ENCODE assay signal across 25 cellular contexts in genomic region chr1:208513799-208514198, GRCh38.
"Had no signal": no experiment of that assay in that cellular context is flagged by ENCODE, and none has a peak within 500 bp of the region (broad histone marks: within the 10 kb centered on the region; RNA-seq: fewer than 3 reads in every experiment).

No MANE protein-coding gene starts in this region.

- H3K9me3 ChIP-seq: right lobe of liver, tibial artery had no signal

- H3K27me3 Mint-ChIP-seq: activated naive CD8-positive, alpha-beta T cell treated with anti-CD3 and anti-CD28 coated beads, Interleukin-2, amount 10 ng/mL, durations not matched to agents 7 days and 5 days; stimulated activated naive CD8-positive, alpha-beta T cell treated with anti-CD3 and anti-CD28 coated beads, Interleukin-15, amount 100 ng/mL, for 72 hours had no signal

- H3K4me3 ChIP-seq: right lobe of liver, tibial artery had no signal

- H3K27ac Mint-ChIP-seq: activated CD4-positive, alpha-beta memory T cell treated with anti-CD3 and anti-CD28 coated beads for 36 hours; activated naive CD4-positive, alpha-beta T cell treated with anti-CD3 and anti-CD28 coated beads for 36 hours; activated naive CD8-positive, alpha-beta T cell treated with anti-CD3 and anti-CD28 coated beads, Interleukin-2, amount 10 ng/mL, durations not matched to agents 7 days and 5 days; activated T-cell treated with anti-CD3 and anti-CD28 coated beads, Interleukin-2, amount 50 U/mL, for 72 hours; memory B cell; nephron progenitor cell; stimulated activated effector memory CD8-positive, alpha-beta T cell treated with anti-CD3 and anti-CD28 coated beads, Interleukin-12 subunit alpha, Interleukin-12 subunit beta, amount 100 ng/mL, for 72 hours; stimulated activated naive CD8-positive, alpha-beta T cell treated with anti-CD3 and anti-CD28 coated beads, Interleukin-15, amount 100 ng/mL, for 72 hours; WTC11 had no signal

- H3K4me1 ChIP-seq: parathyroid adenoma, right lobe of liver, tibial artery had no signal

- H3K36me3 Mint-ChIP-seq: activated CD4-positive, alpha-beta memory T cell treated with anti-CD3 and anti-CD28 coated beads for 36 hours; activated naive CD8-positive, alpha-beta T cell treated with anti-CD3 and anti-CD28 coated beads, Interleukin-2, amount 10 ng/mL, durations not matched to agents 7 days and 5 days; memory B cell; stimulated activated effector memory CD8-positive, alpha-beta T cell treated with anti-CD3 and anti-CD28 coated beads, Interleukin-12 subunit alpha, Interleukin-12 subunit beta, amount 100 ng/mL, for 72 hours had no signal

- DNase-seq: activated CD4-positive, alpha-beta memory T cell treated with anti-CD3 and anti-CD28 coated beads for 36 hours; activated CD4-positive, alpha-beta T cell treated with anti-CD3 and anti-CD28 coated beads for 4 hours; activated effector memory CD4-positive, alpha-beta T cell treated with Interleukin-2 at 50 U/mL for 16 hours; activated naive CD4-positive, alpha-beta T cell treated with anti-CD3 and anti-CD28 coated beads for 36 hours; activated naive CD8-positive, alpha-beta T cell treated with anti-CD3 and anti-CD28 coated beads, Interleukin-2, amount 10 ng/mL, durations not matched to agents 7 days and 5 days; activated T-cell treated with anti-CD3 and anti-CD28 coated beads, Interleukin-2, amount 50 U/mL, for 72 hours; central memory CD4-positive, alpha-beta T cell; dermis blood vessel endothelial cell; effector CD8-positive, alpha-beta T cell; erythroblast; glutamatergic neuron; hippocampal formation; left colon; nephron progenitor cell; right lobe of liver; small intestine; stimulated activated CD4-positive, alpha-beta T cell treated with anti-CD3 and anti-CD28 coated beads, Interleukin-2, amount 100 ng/mL, for 24 hours; stimulated activated naive CD8-positive, alpha-beta T cell treated with anti-CD3 and anti-CD28 coated beads, Interleukin-15, amount 100 ng/mL, for 72 hours; T-helper 1 cell; T-helper 9 cell; tibial artery had no signal

- H3K4me1 Mint-ChIP-seq: activated naive CD8-positive, alpha-beta T cell treated with anti-CD3 and anti-CD28 coated beads, Interleukin-2, amount 10 ng/mL, durations not matched to agents 7 days and 5 days; memory B cell; stimulated activated effector memory CD8-positive, alpha-beta T cell treated with anti-CD3 and anti-CD28 coated beads, Interleukin-12 subunit alpha, Interleukin-12 subunit beta, amount 100 ng/mL, for 72 hours; stimulated activated naive CD8-positive, alpha-beta T cell treated with anti-CD3 and anti-CD28 coated beads, Interleukin-15, amount 100 ng/mL, for 72 hours; WTC11 had no signal

- H3K27me3 ChIP-seq: right lobe of liver, tibial artery had no signal

- ATAC-seq: activated T-cell treated with anti-CD3 and anti-CD28 coated beads, Interleukin-2, amount 50 U/mL, for 72 hours; left colon; right lobe of liver; stimulated activated effector memory CD8-positive, alpha-beta T cell treated with anti-CD3 and anti-CD28 coated beads, Interleukin-12 subunit alpha, Interleukin-12 subunit beta, amount 100 ng/mL, for 72 hours; stimulated activated naive CD8-positive, alpha-beta T cell treated with anti-CD3 and anti-CD28 coated beads, Interleukin-15, amount 100 ng/mL, for 72 hours; WTC11 had no signal

- H3K9me3 Mint-ChIP-seq: activated T-cell treated with anti-CD3 and anti-CD28 coated beads, Interleukin-2, amount 50 U/mL, for 72 hours had no signal

- H3K27ac ChIP-seq: parathyroid adenoma, right lobe of liver, tibial artery had no signal

- H3K4me3 Mint-ChIP-seq: activated CD4-positive, alpha-beta memory T cell treated with anti-CD3 and anti-CD28 coated beads for 36 hours; activated naive CD4-positive, alpha-beta T cell treated with anti-CD3 and anti-CD28 coated beads for 36 hours; activated naive CD8-positive, alpha-beta T cell treated with anti-CD3 and anti-CD28 coated beads, Interleukin-2, amount 10 ng/mL, durations not matched to agents 7 days and 5 days; activated T-cell treated with anti-CD3 and anti-CD28 coated beads, Interleukin-2, amount 50 U/mL, for 72 hours; memory B cell; nephron progenitor cell; stimulated activated effector memory CD8-positive, alpha-beta T cell treated with anti-CD3 and anti-CD28 coated beads, Interleukin-12 subunit alpha, Interleukin-12 subunit beta, amount 100 ng/mL, for 72 hours; stimulated activated naive CD8-positive, alpha-beta T cell treated with anti-CD3 and anti-CD28 coated beads, Interleukin-15, amount 100 ng/mL, for 72 hours; WTC11 had no signal

- H3K36me3 ChIP-seq: right lobe of liver, tibial artery had no signal
